Comparison of ENCODE assay signal across 23 cellular contexts in genomic region chr12:116647802-116648201, GRCh38.
"Had no signal": no experiment of that assay in that cellular context is flagged by ENCODE, and none has a peak within 500 bp of the region (broad histone marks: within the 10 kb centered on the region; RNA-seq: fewer than 3 reads in every experiment).

No MANE protein-coding gene starts in this region.

- H3K27ac ChIP-seq: esophagus squamous epithelium, gastroesophageal sphincter, hepatocyte, psoas muscle, spleen, testis, tibial nerve, upper lobe of right lung, vagina had no signal

- H3K4me1 ChIP-seq: esophagus squamous epithelium, gastroesophageal sphincter, psoas muscle, testis, tibial nerve, upper lobe of right lung, vagina had no signal

- H3K36me3 ChIP-seq: esophagus squamous epithelium, gastroesophageal sphincter, spleen, tibial nerve, upper lobe of right lung, vagina had no signal

- DNase-seq: esophagus squamous epithelium; foreskin fibroblast; glutamatergic neuron; left colon; mammary epithelial cell; naive thymus-derived CD4-positive, alpha-beta T cell; nephron progenitor cell; psoas muscle; retina; spleen; stimulated activated CD4-positive, alpha-beta T cell treated with anti-CD3 and anti-CD28 coated beads, Interleukin-15, amount 100 ng/mL, for 24 hours; stimulated activated CD4-positive, alpha-beta T cell treated with anti-CD3 and anti-CD28 coated beads, Interleukin-1b, Interleukin-23, amount 100 ng/mL, for 48 hours; stimulated activated CD4-positive, alpha-beta T cell treated with anti-CD3 and anti-CD28 coated beads, Interleukin-4, amount 100 ng/mL, for 24 hours; stimulated activated naive B cell treated with anti-CD40 and anti-IgM and Interleukin-4, amounts not matched to agents 10 μg/mL and 1 μg/mL and 100 μg/mL, for 72 hours; stimulated activated naive CD8-positive, alpha-beta T cell treated with anti-CD3 and anti-CD28 coated beads, Interleukin-15, amount 100 ng/mL, for 72 hours; testis; upper lobe of right lung had no signal

- ATAC-seq: gastroesophageal sphincter; left colon; naive thymus-derived CD4-positive, alpha-beta T cell; psoas muscle; sciatic nerve; stimulated activated naive B cell treated with anti-CD40 and anti-IgM and Interleukin-4, amounts not matched to agents 10 μg/mL and 1 μg/mL and 100 μg/mL, for 72 hours; stimulated activated naive CD8-positive, alpha-beta T cell treated with anti-CD3 and anti-CD28 coated beads, Interleukin-15, amount 100 ng/mL, for 72 hours; upper lobe of right lung had no signal

- H3K27me3 Mint-ChIP-seq: dendritic cell treated with granulocyte-macrophage colony-stimulating factor and Interleukin-4, amounts not matched to agents 40 ng/mL and 50 ng/mL, for 4 days; stimulated activated naive CD8-positive, alpha-beta T cell treated with anti-CD3 and anti-CD28 coated beads, Interleukin-15, amount 100 ng/mL, for 72 hours had no signal

- H3K9me3 ChIP-seq: esophagus squamous epithelium, gastroesophageal sphincter, psoas muscle, testis, vagina had no signal

- H3K4me2 ChIP-seq: hepatocyte had no signal

- H3K27me3 ChIP-seq: hepatocyte, spleen, testis, tibial nerve, upper lobe of right lung, vagina had no signal

- H3K27ac Mint-ChIP-seq: dendritic cell treated with granulocyte-macrophage colony-stimulating factor and Interleukin-4, amounts not matched to agents 40 ng/mL and 50 ng/mL, for 4 days; nephron progenitor cell; stimulated activated naive B cell treated with anti-CD40 and anti-IgM and Interleukin-4, amounts not matched to agents 10 μg/mL and 1 μg/mL and 100 μg/mL, for 72 hours; stimulated activated naive CD8-positive, alpha-beta T cell treated with anti-CD3 and anti-CD28 coated beads, Interleukin-15, amount 100 ng/mL, for 72 hours had no signal

- H3K4me1 Mint-ChIP-seq: stimulated activated naive B cell treated with anti-CD40 and anti-IgM and Interleukin-4, amounts not matched to agents 10 μg/mL and 1 μg/mL and 100 μg/mL, for 72 hours had no signal

- H3K4me3 ChIP-seq: esophagus squamous epithelium, gastroesophageal sphincter, hepatocyte, psoas muscle, spleen, testis, tibial nerve, upper lobe of right lung, vagina had no signal

- H3K4me3 Mint-ChIP-seq: dendritic cell treated with granulocyte-macrophage colony-stimulating factor and Interleukin-4, amounts not matched to agents 40 ng/mL and 50 ng/mL, for 4 days; naive thymus-derived CD4-positive, alpha-beta T cell; nephron progenitor cell; stimulated activated naive B cell treated with anti-CD40 and anti-IgM and Interleukin-4, amounts not matched to agents 10 μg/mL and 1 μg/mL and 100 μg/mL, for 72 hours; stimulated activated naive CD8-positive, alpha-beta T cell treated with anti-CD3 and anti-CD28 coated beads, Interleukin-15, amount 100 ng/mL, for 72 hours had no signal
